ENCODE assay signal across 26 cellular contexts in genomic region chr18:8908792-8909510, GRCh38.
"Had no signal": no experiment of that assay in that cellular context is flagged by ENCODE, and none has a peak within 500 bp of the region (broad histone marks: within the 10 kb centered on the region; RNA-seq: fewer than 3 reads in every experiment).

No MANE protein-coding gene starts in this region.

- H2AFZ ChIP-seq: neural progenitor cell had no signal

- H3K36me3 Mint-ChIP-seq: immature natural killer cell; naive thymus-derived CD4-positive, alpha-beta T cell had no signal

- H3K27ac ChIP-seq: coronary artery, esophagus squamous epithelium, neural progenitor cell, prostate gland, right atrium auricular region, suprapubic skin, transverse colon, vagina had no signal

- H3K4me1 ChIP-seq: neural progenitor cell, prostate gland, right atrium auricular region, transverse colon, vagina had no signal

- ATAC-seq: naive thymus-derived CD4-positive, alpha-beta T cell; sciatic nerve; stimulated activated naive CD8-positive, alpha-beta T cell treated with anti-CD3 and anti-CD28 coated beads, Interleukin-15, amount 100 ng/mL, for 72 hours had no signal

- H3K4me3 ChIP-seq: coronary artery, esophagus squamous epithelium, lung, neural progenitor cell, prostate gland, right atrium auricular region, smooth muscle cell, suprapubic skin, transverse colon, vagina had no signal

- DNase-seq: dermis blood vessel endothelial cell; effector memory CD4-positive, alpha-beta T cell; esophagus squamous epithelium; hypothalamus; immature natural killer cell; islet precursor cell; mesenchymal stem cell; midbrain; naive thymus-derived CD4-positive, alpha-beta T cell; stimulated activated CD4-positive, alpha-beta T cell treated with anti-CD3 and anti-CD28 coated beads, Interleukin-12 subunit alpha, Interleukin-12 subunit beta, amount 100 ng/mL, for 4 hours; stimulated activated CD4-positive, alpha-beta T cell treated with anti-CD3 and anti-CD28 coated beads, Interleukin-1b, Interleukin-23, amount 100 ng/mL, for 48 hours; stimulated activated CD4-positive, alpha-beta T cell treated with anti-CD3 and anti-CD28 coated beads, Interleukin-4, amount 100 ng/mL, for 1 hour; stimulated activated CD8-positive, alpha-beta memory T cell treated with anti-CD3 and anti-CD28 coated beads, Interleukin-4, amount 100 ng/mL, for 48 hours; stimulated activated naive CD4-positive, alpha-beta T cell; stimulated activated naive CD8-positive, alpha-beta T cell treated with anti-CD3 and anti-CD28 coated beads, Interleukin-15, amount 100 ng/mL, for 72 hours; transverse colon had no signal

- H3K4me3 Mint-ChIP-seq: immature natural killer cell; naive thymus-derived CD4-positive, alpha-beta T cell; nephron; neural progenitor cell; stimulated activated naive CD8-positive, alpha-beta T cell treated with anti-CD3 and anti-CD28 coated beads, Interleukin-15, amount 100 ng/mL, for 72 hours had no signal

- H3K4me1 Mint-ChIP-seq: immature natural killer cell; stimulated activated naive CD8-positive, alpha-beta T cell treated with anti-CD3 and anti-CD28 coated beads, Interleukin-15, amount 100 ng/mL, for 72 hours had no signal

- H3K4me2 ChIP-seq: neural progenitor cell, smooth muscle cell had no signal

- H3K27ac Mint-ChIP-seq: immature natural killer cell; naive thymus-derived CD4-positive, alpha-beta T cell; nephron; neural progenitor cell had no signal

- H3K27me3 ChIP-seq: esophagus squamous epithelium, neural progenitor cell, right atrium auricular region, suprapubic skin, transverse colon, vagina had no signal

- H3K9ac ChIP-seq: neural progenitor cell had no signal
